In genomic region chr17:64081802-64082799, GRCh38 we compare ENCODE assay signal across 8 cellular contexts. TPM values are rescaled to one million over a fixed set of nuclear protein-coding genes. Genes with fewer than 3 reads are reported as not detected.
DNase-seq lines count a peak whose midpoint lies in the region; ATAC-seq and TF ChIP-seq lines count a peak whose summit lies in the region.

No MANE protein-coding gene starts in this region.

- H3K9me3 ChIP-seq in transverse colon: no peaks in the 10 kb centered on the region

- CTCF ChIA-PET in WTC11 (lab: Charles Lee): interaction anchor here (0.5 to 3.0 kb wide), 6 partner anchors 18 to 103 kb away, joined by 3 to 12 read pairs (median 3); no protein-coding TSS in a partner anchor

- H3K27ac Mint-ChIP-seq in WTC11: peak overlapping the region; percentile 43; the same call in 1 of the 2 replicates

- 34 to 42% methylated on average over 4 to 8 of the region's 8 CpGs for WGBS in transverse colon (ENCODE audit: low coverage in 1 of 2), 2 donors

- H3K4me3 ChIP-seq in transverse colon: no peak overlapping the region

- POLR2A ChIA-PET in WTC11 (lab: Charles Lee): no interaction called here

- ATAC-seq in GM21786 (IDR thresholded peaks at IDR 0.05; ENCODE audit: unreplicated experiment) (peak; percentile 80), WTC11 (no peak), HG02678 (IDR thresholded peaks at IDR 0.05; ENCODE audit: unreplicated experiment) (no peak)

- H3K9me3 Mint-ChIP-seq in WTC11: no peaks in the 10 kb centered on the region

- intact Hi-C loops in transverse colon (cut with DNase I; ENCODE audit: low total_unique reads): no loop called here

- DNase-seq in DMS153 (lab: John Stamatoyannopoulos, UW) (peak; percentile 96), NCI-H2171 (lab: John Stamatoyannopoulos, UW) (peak; percentile 67), WTC11 (ENCODE audit: low spot score) (no peak), fibroblast of the conjunctiva (ENCODE audit: low read depth) (peak; percentile 84), transverse colon (peak; percentile 34), cortex of kidney (lab: John Stamatoyannopoulos, UW) (no peak)

- TF ChIP-seq EP300 in transverse colon (IDR thresholded peaks at IDR 0.05; ENCODE audit: low read depth): no peak

- no peak for TF ChIP-seq CTCF in WTC11 (IDR thresholded peaks at IDR 0.05)
- TF ChIP-seq CTCF in transverse colon (IDR thresholded peaks at IDR 0.05): no peak

- H3K36me3 ChIP-seq in transverse colon: peaks cover 0 to 9% (median 0%) of the 10 kb centered on the region in 4 donors

- H3K27ac ChIP-seq in transverse colon: peak overlapping the region; percentile 48 to 66 (median 64)

- H3K27me3 ChIP-seq in transverse colon: no peaks in the 10 kb centered on the region

- H3K27me3 Mint-ChIP-seq in WTC11 (ENCODE audit: low read depth): no peaks in the 10 kb centered on the region

- no peak overlapping the region for H3K4me3 Mint-ChIP-seq in WTC11

- in situ Hi-C loops in transverse colon (cut with MboI; ENCODE audit: low pct_ligation_motif_present in 1 of 4, low pct_unique_long_range_greater_than_20kb in 1 of 4, low sequenced_read_pairs in 3 of 4): no loop called here

- no peak for TF ChIP-seq POLR2A in transverse colon (IDR thresholded peaks at IDR 0.05)

- peaks cover 10% of the 10 kb centered on the region for H3K4me1 Mint-ChIP-seq in WTC11

- no peaks in the 10 kb centered on the region for H3K36me3 Mint-ChIP-seq in WTC11

- H3K4me1 ChIP-seq in transverse colon: peaks cover 27 to 48% (median 32%) of the 10 kb centered on the region in 4 donors

TF ChIP-seq in WTC11, 78 proteins besides CTCF, POLR2A, EP300 and RAD21:
- peak; percentile 100 for TF ChIP-seq GABPB1 (CRISPR knock-in tag; IDR thresholded peaks at IDR 0.05)
- TF ChIP-seq TEAD4 (CRISPR knock-in tag; IDR thresholded peaks at IDR 0.05): no peak
- TF ChIP-seq TP53 (CRISPR knock-in tag; IDR thresholded peaks at IDR 0.05): no peak
- TF ChIP-seq ZNF281 (CRISPR knock-in tag; IDR thresholded peaks at IDR 0.05): no peak
- TF ChIP-seq CBFB (CRISPR knock-in tag; IDR thresholded peaks at IDR 0.05; ENCODE audit: low read depth): no peak
- no peak for TF ChIP-seq ZNF512 (CRISPR knock-in tag; IDR thresholded peaks at IDR 0.05; ENCODE audit: borderline replicate concordance)
- no peak for TF ChIP-seq TEAD1 (CRISPR knock-in tag; IDR thresholded peaks at IDR 0.05)
- TF ChIP-seq ZNF232 (CRISPR knock-in tag; IDR thresholded peaks at IDR 0.05): no peak
TF ChIP-seq in WTC11: peak in this region for 1.

RNA-seq across cellular contexts. Expression of gene ERN1, which starts 47.8 kb away (rescaled TPM):
- 6.5 to 8.6 TPM (median 7.6 TPM) in 3 replicates for total RNA-seq in WTC11 (2021)
- total RNA-seq in transverse colon: 10 to 100 TPM in 3 of 4 donors, 1 to 10 TPM in 1; 7.8 to 29.2 (median 12.8) TPM

Comparison
In these comparisons a context has a peak if more than half of its experiments do, and no peak if none do; other contexts are left out.
1. DNase-seq: peak in DMS153 (single experiment), NCI-H2171 (single experiment), fibroblast of the conjunctiva (single experiment) and transverse colon (single experiment); none in WTC11 (single experiment) and cortex of kidney (single experiment).